Comparison of ENCODE assay signal across 13 cellular contexts in genomic region chr4:30839583-30840520, GRCh38.
DNase-seq lines count a peak whose midpoint lies in the region; ATAC-seq and TF ChIP-seq lines count a peak whose summit lies in the region.
"Had no signal": no experiment of that assay in that cellular context is flagged by ENCODE, and none has a peak within 500 bp of the region (broad histone marks: within the 10 kb centered on the region; RNA-seq: fewer than 3 reads in every experiment).

No MANE protein-coding gene starts in this region.

- DNase-seq in DMS53 (lab: John Stamatoyannopoulos, UW) (peak; percentile 34), DMS53 treated with DMSO at 0.1 percent for 48 hours (lab: John Stamatoyannopoulos, UW; ENCODE audit: unreplicated experiment) (no peak), Panc1 (ENCODE audit: low read depth, low spot score) (no peak), epithelial cell of esophagus (ENCODE audit: low read depth) (peak; percentile 65), sigmoid colon (no peak), dorsolateral prefrontal cortex (no peak), NCI-H1105 treated with DMSO at 0.1 percent for 48 hours (lab: John Stamatoyannopoulos, UW) (no peak), DMS79 (lab: John Stamatoyannopoulos, UW) (no peak)
- DNase-seq: activated CD8-positive, alpha-beta memory T cell treated with anti-CD3 and anti-CD28 coated beads for 24 hours; gastrocnemius medialis; NCI-H2081 treated with DMSO at 0.1 percent for 48 hours; SW 1271 had no signal

- POLR2A ChIA-PET in Panc1 (lab: Charles Lee), result interaction anchor here (0.7 kb wide), 1 partner anchor 69 kb away, joined by 3 read pairs; no protein-coding TSS in a partner anchor

- WGBS in sigmoid colon, 2 donors, result 58 to 76% methylated on average over 6 of the region's 6 CpGs

- H3K27ac ChIP-seq in Panc1 (ENCODE audit: low read length), result peak overlapping the region; percentile 34; the same call in 1 of the 2 replicates
- H3K27ac ChIP-seq in sigmoid colon, result peak overlapping the region in 3 of 4 donors; percentile 10 to 55 (median 50)
- peak overlapping the region in 3 of 59 donors; percentile 1 to 49 (median 40) for H3K27ac ChIP-seq in dorsolateral prefrontal cortex
- H3K27ac ChIP-seq: 22Rv1, gastrocnemius medialis had no signal

- H3K27me3 ChIP-seq in Panc1 (ENCODE audit: control insufficient read depth, insufficient read depth, low read length) (no peaks in the 10 kb centered on the region), sigmoid colon (no peaks in the 10 kb centered on the region), dorsolateral prefrontal cortex (no peaks in the 10 kb centered on the region)
- H3K27me3 ChIP-seq: gastrocnemius medialis had no signal

- no peak for TF ChIP-seq POLR2A in sigmoid colon (IDR thresholded peaks at IDR 0.05)

- H3K4me3 ChIP-seq in Panc1 (ENCODE audit: low read depth in 2 of 2, low read length in 2 of 2) (no peak overlapping the region), epithelial cell of esophagus (ENCODE audit: low read length) (no peak overlapping the region), sigmoid colon (no peak overlapping the region), dorsolateral prefrontal cortex (peak overlapping the region in 1 of 59 donors; percentile 16)
- H3K4me3 ChIP-seq: gastrocnemius medialis had no signal

- no TSS peak for BruUV-seq in Panc1 (replicated peaks; lab: Mats Ljungman, UMichigan)

- no peak for ATAC-seq in Panc1
- ATAC-seq: gastrocnemius medialis had no signal

- CTCF ChIA-PET in Panc1 (lab: Charles Lee), result no interaction called here

- no peaks in the 10 kb centered on the region for H3K9me3 ChIP-seq in Panc1 (ENCODE audit: control insufficient read depth, insufficient read depth, low read depth, low read length)
- no peaks in the 10 kb centered on the region for H3K9me3 ChIP-seq in sigmoid colon
- H3K9me3 ChIP-seq: gastrocnemius medialis had no signal

- no peak for TF ChIP-seq EP300 in sigmoid colon (IDR thresholded peaks at IDR 0.05)

- TF ChIP-seq CTCF in Panc1 (IDR thresholded peaks at IDR 0.05), result no peak
- TF ChIP-seq CTCF in epithelial cell of esophagus (IDR thresholded peaks at IDR 0.05; ENCODE audit: insufficient read depth, low read depth, low read length, missing control alignments), result no peak
- TF ChIP-seq CTCF in sigmoid colon (IDR thresholded peaks at IDR 0.05), result no peak
- TF ChIP-seq CTCF in dorsolateral prefrontal cortex (IDR thresholded peaks at IDR 0.05 in 54 of 56, conservative IDR thresholded peaks at IDR 0.05 in 2 of 56; ENCODE audit: low read depth in 1 of 56, partially characterized antibody in 56 of 56), result no peak

- H3K4me1 ChIP-seq in Panc1 (ENCODE audit: control insufficient read depth, insufficient read depth, low read length) (peaks cover 27% of the 10 kb centered on the region; the same call in 1 of the 2 replicates), sigmoid colon (peaks cover 0 to 60% (median 31%) of the 10 kb centered on the region in 4 donors)
- H3K4me1 ChIP-seq: gastrocnemius medialis had no signal

- H3K36me3 ChIP-seq in Panc1 (ENCODE audit: control insufficient read depth, insufficient read depth, low read length) (no peaks in the 10 kb centered on the region), sigmoid colon (no peaks in the 10 kb centered on the region)
- H3K36me3 ChIP-seq: gastrocnemius medialis had no signal

- intact Hi-C loops in Panc1 (cut with micrococcal nuclease; ENCODE audit: unreplicated experiment), result no loop called here
- intact Hi-C loops in sigmoid colon (cut with DNase I), result no loop called here
- intact Hi-C loops in dorsolateral prefrontal cortex (cut with DNase I), result no loop called here

- in situ Hi-C loops in Panc1 (cut with HindIII; ENCODE audit: low pct_unique_long_range_greater_than_20kb, low sequenced_read_pairs), result no loop called here

Comparison
In these comparisons a context has a peak if more than half of its experiments do, and no peak if none do; other contexts are left out.
1. DNase-seq: peak in DMS53 (single experiment) and epithelial cell of esophagus (single experiment); none in DMS53 treated with DMSO at 0.1 percent for 48 hours (single experiment), Panc1 (single experiment), sigmoid colon (single experiment), dorsolateral prefrontal cortex (0 of 10), NCI-H1105 treated with DMSO at 0.1 percent for 48 hours (single experiment) and DMS79 (single experiment).